Comparison of ENCODE assay signal across 1 cellular context in the genomic region with DNA sequence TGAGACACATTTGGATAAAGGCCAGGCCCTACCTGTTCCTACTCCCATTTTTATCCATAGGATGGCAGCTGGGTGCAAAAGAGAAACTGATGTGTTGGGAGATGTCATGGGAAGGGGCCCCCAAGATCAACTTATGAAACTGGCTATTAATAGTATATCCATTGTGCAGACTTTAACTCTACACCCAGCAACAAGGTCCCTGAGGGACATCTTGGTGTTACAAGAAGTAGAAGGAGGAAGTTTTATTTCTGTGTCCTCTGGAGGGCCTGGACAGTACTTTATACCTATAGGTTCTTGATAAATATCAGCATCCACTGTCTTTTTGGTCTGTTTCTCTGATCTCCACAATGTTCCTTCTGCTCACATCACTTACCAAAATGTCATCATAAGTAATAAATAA.
TF ChIP-seq lines count a peak whose summit lies in the region.

No MANE protein-coding gene starts in this region.

TF ChIP-seq in IMR-90, 13 proteins besides CTCF, POLR2A, EP300 and RAD21:
- no peak for TF ChIP-seq FOS (IDR thresholded peaks at IDR 0.05; ENCODE audit: low read depth, low read length)
- no peak for TF ChIP-seq MXI1 (IDR thresholded peaks at IDR 0.05; ENCODE audit: borderline replicate concordance, low read depth, low read length)
- TF ChIP-seq SMC3 (IDR thresholded peaks at IDR 0.05; ENCODE audit: low read depth, low read length): no peak
- TF ChIP-seq CHD1 (IDR thresholded peaks at IDR 0.05; ENCODE audit: low read depth, low read length): no peak
- TF ChIP-seq MAFK (IDR thresholded peaks at IDR 0.05; ENCODE audit: low read depth, low read length): no peak
- no peak for TF ChIP-seq RFX5 (IDR thresholded peaks at IDR 0.05; ENCODE audit: low read depth, low read length)
- no peak for TF ChIP-seq CEBPB (IDR thresholded peaks at IDR 0.05; ENCODE audit: low read depth, low read length)
- no peak for TF ChIP-seq MAZ (IDR thresholded peaks at IDR 0.05; ENCODE audit: borderline replicate concordance, low read depth, low read length)
- TF ChIP-seq NFE2L2 (IDR thresholded peaks at IDR 0.05; ENCODE audit: low read depth, low read length): no peak
- TF ChIP-seq, protein P1, sequence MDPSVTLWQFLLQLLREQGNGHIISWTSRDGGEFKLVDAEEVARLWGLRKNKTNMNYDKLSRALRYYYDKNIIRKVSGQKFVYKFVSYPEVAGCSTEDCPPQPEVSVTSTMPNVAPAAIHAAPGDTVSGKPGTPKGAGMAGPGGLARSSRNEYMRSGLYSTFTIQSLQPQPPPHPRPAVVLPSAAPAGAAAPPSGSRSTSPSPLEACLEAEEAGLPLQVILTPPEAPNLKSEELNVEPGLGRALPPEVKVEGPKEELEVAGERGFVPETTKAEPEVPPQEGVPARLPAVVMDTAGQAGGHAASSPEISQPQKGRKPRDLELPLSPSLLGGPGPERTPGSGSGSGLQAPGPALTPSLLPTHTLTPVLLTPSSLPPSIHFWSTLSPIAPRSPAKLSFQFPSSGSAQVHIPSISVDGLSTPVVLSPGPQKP (IDR thresholded peaks at IDR 0.05; ENCODE audit: borderline replicate concordance, low read depth, low read length): no peak
- TF ChIP-seq BHLHE40 (IDR thresholded peaks at IDR 0.05; ENCODE audit: low read depth, low read length): no peak
- TF ChIP-seq USF2 (IDR thresholded peaks at IDR 0.05; ENCODE audit: low read depth, low read length): no peak
- TF ChIP-seq RCOR1 (IDR thresholded peaks at IDR 0.05; ENCODE audit: insufficient replicate concordance, low read length): no peak
TF ChIP-seq in IMR-90: peak in this region for 0.
